Comparison of ENCODE assay signal across 1 cellular context in the genomic region with DNA sequence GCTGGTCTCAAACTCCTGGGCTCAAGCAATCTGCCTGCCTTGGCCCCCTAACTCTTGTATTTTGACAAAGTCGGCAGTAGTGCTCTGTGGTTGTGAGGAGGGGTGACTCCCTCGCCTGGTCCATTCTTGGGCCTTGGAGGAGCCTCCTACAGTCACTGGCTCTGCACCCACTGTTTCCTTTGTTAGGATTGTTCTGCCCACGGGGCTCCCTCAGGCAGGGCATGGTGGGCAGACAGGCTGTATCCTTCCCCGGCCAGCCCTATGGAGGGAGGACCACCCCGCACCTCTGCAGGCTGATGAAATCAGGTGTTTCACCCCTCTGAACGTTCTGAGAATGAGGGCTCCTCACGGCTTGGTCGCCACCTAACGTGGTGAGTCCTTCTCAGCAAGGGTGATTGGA.
TF ChIP-seq lines count a peak whose summit lies in the region.

No MANE protein-coding gene starts in this region.

TF ChIP-seq in WTC11, 78 proteins besides CTCF, POLR2A, EP300 and RAD21 (continued from another document):
- TF ChIP-seq OVOL2 (CRISPR knock-in tag; IDR thresholded peaks at IDR 0.05; ENCODE audit: borderline replicate concordance) (no peak), JUN (CRISPR knock-in tag; IDR thresholded peaks at IDR 0.05) (no peak)
